In the genomic region with DNA sequence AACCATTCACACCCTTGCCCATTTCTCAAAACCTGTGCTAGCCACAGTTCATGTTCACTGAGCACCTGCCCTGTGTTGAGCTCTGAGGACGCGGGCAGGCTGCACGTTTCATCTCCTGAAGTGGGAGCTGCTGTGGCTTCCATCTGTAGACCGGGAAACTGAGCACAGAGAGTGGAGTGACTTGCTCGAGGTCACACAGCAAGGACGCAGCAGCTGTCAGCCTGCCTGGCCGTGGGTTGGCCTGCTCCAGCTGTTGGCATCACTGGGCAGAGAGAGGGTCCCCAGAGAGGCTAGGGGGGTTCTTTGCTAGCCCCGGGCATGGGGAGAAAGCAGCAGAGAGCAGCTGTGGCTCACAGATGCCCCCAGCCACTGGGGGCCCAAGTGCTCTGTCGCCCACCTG, we compare ENCODE assay signal across 18 cellular contexts. TPM values are rescaled to one million over a fixed set of nuclear protein-coding genes. Genes with fewer than 3 reads are reported as not detected.
DNase-seq lines count a peak whose midpoint lies in the region; ATAC-seq, FAIRE-seq and TF ChIP-seq lines count a peak whose summit lies in the region.
"Had no signal": no experiment of that assay in that cellular context is flagged by ENCODE, and none has a peak within 500 bp of the region (broad histone marks: within the 10 kb centered on the region; RNA-seq: fewer than 3 reads in every experiment).

No MANE protein-coding gene starts in this region.

- H2AFZ ChIP-seq in HepG2 (ENCODE audit: low read length): no peak overlapping the region
- H2AFZ ChIP-seq: GM23338 had no signal

- H3K4me3 Mint-ChIP-seq in immature natural killer cell: peak overlapping the region in 3 of 5 donors; percentile 26 to 75 (median 51)
- no peak overlapping the region for H3K4me3 Mint-ChIP-seq in activated T-cell treated with anti-CD3 and anti-CD28 coated beads, Interleukin-2, amount 50 U/mL, for 24 hours
- H3K4me3 Mint-ChIP-seq: GM23338 had no signal

- H3K9me3 Mint-ChIP-seq in immature natural killer cell: peaks cover 0 to 2% (median 0%) of the 10 kb centered on the region in 6 donors
- no peaks in the 10 kb centered on the region for H3K9me3 Mint-ChIP-seq in activated T-cell treated with anti-CD3 and anti-CD28 coated beads, Interleukin-2, amount 50 U/mL, for 24 hours
- H3K9me3 Mint-ChIP-seq: GM23338 had no signal

- H3K27me3 ChIP-seq in HepG2 (ENCODE audit: control insufficient read depth in 1 of 2, insufficient read depth in 2 of 2, low read length in 2 of 2): no peaks in the 10 kb centered on the region
- H3K27me3 ChIP-seq in right lobe of liver: no peaks in the 10 kb centered on the region
- H3K27me3 ChIP-seq in stomach: peaks cover 0 to 43% (median 0%) of the 10 kb centered on the region in 3 donors

- no peaks in the 10 kb centered on the region for H3K36me3 Mint-ChIP-seq in immature natural killer cell
- peaks cover 10% of the 10 kb centered on the region for H3K36me3 Mint-ChIP-seq in activated T-cell treated with anti-CD3 and anti-CD28 coated beads, Interleukin-2, amount 50 U/mL, for 24 hours (ENCODE audit: low read depth)

- no peak for TF ChIP-seq EP300 in HepG2 (IDR thresholded peaks at IDR 0.05; ENCODE audit: low read depth in 2 of 2, low read length in 2 of 2)
- TF ChIP-seq EP300 in HepG2 (CRISPR knock-in tag; IDR thresholded peaks at IDR 0.05; ENCODE audit: borderline replicate concordance): no peak
- no peak for TF ChIP-seq EP300 in stomach (IDR thresholded peaks at IDR 0.05)

- 97% methylated on average over 5 of the region's 9 CpGs for WGBS in HepG2 (ENCODE audit: low lambda C conversion rate)
- WGBS in right lobe of liver (ENCODE audit: insufficient coverage, low coverage, low lambda C conversion rate, missing lambda C conversion rate): 33% methylated on average over 1 of the region's 9 CpGs
- WGBS in stomach, 5 donors: 60 to 86% (median 70%) methylated on average over 9 of the region's 9 CpGs

- TF ChIP-seq CTCF in HepG2 (CRISPR knock-in tag; IDR thresholded peaks at IDR 0.05): no peak
- TF ChIP-seq CTCF in right lobe of liver (IDR thresholded peaks at IDR 0.05): no peak
- TF ChIP-seq CTCF in stomach (IDR thresholded peaks at IDR 0.05): no peak

- peaks cover 19% of the 10 kb centered on the region; the same call in 1 of the 2 replicates for H4K20me1 ChIP-seq in HepG2 (ENCODE audit: insufficient read depth, low read length)

- peaks cover 50 to 76% of the 10 kb centered on the region in 2 donors for H3K4me1 Mint-ChIP-seq in immature natural killer cell
- H3K4me1 Mint-ChIP-seq in activated T-cell treated with anti-CD3 and anti-CD28 coated beads, Interleukin-2, amount 50 U/mL, for 24 hours (ENCODE audit: low read depth): peaks cover 38% of the 10 kb centered on the region

- in situ Hi-C loops in HepG2 (cut with HindIII; ENCODE audit: extremely low pct_ligation_motif_present, low pct_unique_long_range_greater_than_20kb): no loop called here

- no peak for TF ChIP-seq RAD21 in HepG2 (CRISPR knock-in tag; IDR thresholded peaks at IDR 0.05)

- no peak overlapping the region for H3K27ac ChIP-seq in HepG2 (ENCODE audit: extremely low read length, insufficient read depth, low read length)
- H3K27ac ChIP-seq in right lobe of liver: no peak overlapping the region
- H3K27ac ChIP-seq in stomach: peak overlapping the region in 4 of 5 donors; percentile 65 to 81 (median 72)

- peaks cover 11 to 13% of the 10 kb centered on the region in 2 experiments; a peak in 4 of 5 replicates for H3K36me3 ChIP-seq in HepG2 (replicated peaks in 1 of 2; ENCODE audit: control insufficient read depth in 1 of 2, insufficient read depth in 2 of 2, low read length in 2 of 2)
- H3K36me3 ChIP-seq in right lobe of liver: no peaks in the 10 kb centered on the region
- H3K36me3 ChIP-seq in stomach: peaks cover 0 to 8% (median 2%) of the 10 kb centered on the region in 4 donors

- no peak for FAIRE-seq in HepG2 (lab: Jason Lieb, UNC)
- FAIRE-seq: GM12892, GM18507 had no signal

- ATAC-seq in HepG2 (no peak), right lobe of liver (no peak)

- POLR2A ChIA-PET in HepG2 (lab: Yijun Ruan, JAX): interaction anchor here (1.0 to 2.0 kb wide), 3 partner anchors 23 to 29 kb away, joined by 3 to 9 read pairs (median 4); a partner anchor contains a TSS

- TF ChIP-seq POLR2A in HepG2 (IDR thresholded peaks at IDR 0.05; ENCODE audit: insufficient read depth in 1 of 2, low read depth in 2 of 2, low read length in 2 of 2) (no peak), right lobe of liver (IDR thresholded peaks at IDR 0.05) (no peak), stomach (IDR thresholded peaks at IDR 0.05) (no peak)

- CTCF ChIA-PET in HepG2 (lab: Yijun Ruan, JAX; ENCODE audit: low intra/inter-chr PET ratio, low total read pairs): no interaction called here

- peaks cover 12% of the 10 kb centered on the region for H3K79me2 ChIP-seq in HepG2 (ENCODE audit: insufficient read depth, low read length)

- no peak overlapping the region for H3K4me2 ChIP-seq in HepG2 (ENCODE audit: low read depth, low read length)
- H3K4me2 ChIP-seq: GM23338, SK-N-SH had no signal

- H3K9ac ChIP-seq in HepG2 (ENCODE audit: insufficient read depth, low read depth, low read length): no peak overlapping the region
- H3K9ac ChIP-seq: SK-N-SH had no signal

- H3K27me3 Mint-ChIP-seq in immature natural killer cell (ENCODE audit: low read depth in 3 of 3): peaks cover 2 to 31% (median 5%) of the 10 kb centered on the region in 3 donors
- H3K27me3 Mint-ChIP-seq in activated T-cell treated with anti-CD3 and anti-CD28 coated beads, Interleukin-2, amount 50 U/mL, for 24 hours: no peaks in the 10 kb centered on the region

- peaks cover 27% of the 10 kb centered on the region for H3K4me1 ChIP-seq in HepG2 (ENCODE audit: insufficient read depth, low read length)
- H3K4me1 ChIP-seq in right lobe of liver: peaks cover 0 to 49% (median 13%) of the 10 kb centered on the region in 4 donors
- peaks cover 48 to 100% (median 96%) of the 10 kb centered on the region in 4 donors for H3K4me1 ChIP-seq in stomach

- intact Hi-C loops in HepG2 (cut with micrococcal nuclease; ENCODE audit: unreplicated experiment) (no loop called here), right lobe of liver (cut with DNase I) (no loop called here), stomach (cut with DNase I; ENCODE audit: low total_unique reads) (no loop called here)

- peak overlapping the region in 5 of 6 donors; percentile 29 to 86 (median 71) for H3K27ac Mint-ChIP-seq in immature natural killer cell
- no peak overlapping the region for H3K27ac Mint-ChIP-seq in activated T-cell treated with anti-CD3 and anti-CD28 coated beads, Interleukin-2, amount 50 U/mL, for 24 hours
- H3K27ac Mint-ChIP-seq: GM23338 had no signal

- DNase-seq in HepG2 (ENCODE audit: low spot score) (no peak), right lobe of liver (no peak), NCI-H69 (lab: John Stamatoyannopoulos, UW) (peak; percentile 66), immature natural killer cell (no peak), stomach (no peak), DMS79 (lab: John Stamatoyannopoulos, UW) (no peak)
- no peak for DNase-seq in activated naive CD4-positive, alpha-beta T cell treated with Interleukin-2 at 50 U/mL for 16 hours
- no peak for DNase-seq in activated T-cell treated with anti-CD3 and anti-CD28 coated beads, Interleukin-2, amount 50 U/mL, for 24 hours
- DNase-seq: CD8-positive, alpha-beta memory T cell; DMS53; NCI-H187; NCI-H526; OCI-M1; SHP77; SK-N-SH had no signal

- H3K9me3 ChIP-seq in HepG2 (ENCODE audit: low read length) (no peaks in the 10 kb centered on the region), right lobe of liver (no peaks in the 10 kb centered on the region), stomach (no peaks in the 10 kb centered on the region)
- H3K9me3 ChIP-seq: SK-N-SH had no signal

- H3K4me3 ChIP-seq in HepG2 (replicated peaks in 1 of 3; ENCODE audit: insufficient read depth in 1 of 3, low read depth in 2 of 3, low read length in 3 of 3): no peak overlapping the region
- no peak overlapping the region for H3K4me3 ChIP-seq in right lobe of liver
- H3K4me3 ChIP-seq in stomach: no peak overlapping the region
- H3K4me3 ChIP-seq: GM23338 had no signal

- no TSS peak for BruUV-seq in HepG2 (replicated peaks; lab: Mats Ljungman, UMichigan)

TF ChIP-seq in HepG2, 621 proteins besides CTCF, POLR2A, EP300 and RAD21 (continues in another document):
- peak; percentile 15 for TF ChIP-seq AGO2 (optimal IDR thresholded peaks at IDR 0.05; ENCODE audit: low read depth, low read length)

RNA-seq across cellular contexts. Expression of a gene that starts 28.8 kb away (rescaled TPM):
- total RNA-seq in HepG2 (2016; rRNA removed; fragmentation: Illumina TruSeq; extraction: Trizol) (3.4 and 3.8 TPM in 2 replicates), right lobe of liver (10 to 100 TPM in 2 of 6 experiments, 1 to 10 TPM in 4; 3.8 to 15.5 (median 8.3) TPM), stomach (10 to 100 TPM in 4 of 5 donors, 1 to 10 TPM in 1; 3.9 to 85.7 (median 20.5) TPM)
- total RNA-seq in HepG2 (2016; cell fraction: cytosol; rRNA removed; fragmentation: Illumina TruSeq; extraction: Trizol; ENCODE audit: low read depth): 0.81 and 2.1 TPM in 2 replicates
- 3.4 and 3.9 TPM in 2 replicates for total RNA-seq in HepG2 (2016; cell fraction: insoluble cytoplasmic fraction; rRNA removed; fragmentation: Illumina TruSeq; extraction: Trizol)
- total RNA-seq in HepG2 (2016; cell fraction: membrane; rRNA removed; fragmentation: Illumina TruSeq; extraction: Trizol): 3.4 and 4.3 TPM in 2 replicates
- 3.4 and 6.6 TPM in 2 replicates for total RNA-seq in HepG2 (2016; cell fraction: nucleus; rRNA removed; fragmentation: Illumina TruSeq; extraction: Trizol)
- polyA plus RNA-seq in HepG2 (2011; rRNA removed) (1.3 and 1.7 TPM in 2 replicates), immature natural killer cell (under 1 TPM in 2 of 3 donors, not detected in 1; 0.14 to 0.75 TPM), stomach (10 to 100 TPM in 1 of 3 donors, 1 to 10 TPM in 2; 4.1 to 10.6 (median 4.2) TPM)
- polyA plus RNA-seq in HepG2 (2011; cell fraction: cytosol; rRNA removed): 0.79 and 1.3 TPM in 2 replicates
- 7.1 and 7.6 TPM in 2 replicates for polyA plus RNA-seq in HepG2 (2011; cell fraction: nucleus; rRNA removed)
- 7.2 and 7.6 TPM in 2 replicates for polyA plus RNA-seq in HepG2 (2012)
- polyA plus RNA-seq in HepG2 (2016; cell fraction: cytosol; fragmentation: Illumina TruSeq; extraction: Trizol; ENCODE audit: low read depth): 1.2 TPM in 2 replicates
- 3.7 and 8.7 TPM in 2 replicates for polyA plus RNA-seq in HepG2 (2016; cell fraction: insoluble cytoplasmic fraction; fragmentation: Illumina TruSeq; extraction: Trizol; ENCODE audit: low read depth)
- 2.7 and 4.8 TPM in 2 replicates for polyA plus RNA-seq in HepG2 (2016; cell fraction: membrane; fragmentation: Illumina TruSeq; extraction: Trizol; ENCODE audit: low read depth)
- polyA plus RNA-seq in HepG2 (2016; cell fraction: nucleus; fragmentation: Illumina TruSeq; extraction: Trizol; ENCODE audit: insufficient read depth, low read depth): 14.0 and 14.3 TPM in 2 replicates
- polyA minus RNA-seq in HepG2 (2011; rRNA and poly(A)+ RNA removed; ENCODE audit: low replicate concordance): 0.98 and 4.2 TPM in 2 replicates
- 2.7 and 6.6 TPM in 2 replicates for polyA minus RNA-seq in HepG2 (2011; cell fraction: cytosol; rRNA and poly(A)+ RNA removed)
- polyA minus RNA-seq in HepG2 (2011; cell fraction: nucleus; rRNA and poly(A)+ RNA removed): 5.0 and 7.5 TPM in 2 replicates

Comparison
In these comparisons a context has a peak if more than half of its experiments do, and no peak if none do; other contexts are left out.
1. H3K27ac ChIP-seq: peak in stomach (4 of 5); none in HepG2 (single experiment) and right lobe of liver (0 of 3).